Comparison of ENCODE assay signal across 13 cellular contexts in genomic region chr11:47359586-47359985, GRCh38. TPM values are rescaled to one million over a fixed set of nuclear protein-coding genes. Genes with fewer than 3 reads are reported as not detected.
DNase-seq lines count a peak whose midpoint lies in the region; ATAC-seq and TF ChIP-seq lines count a peak whose summit lies in the region.
"Had no signal": no experiment of that assay in that cellular context is flagged by ENCODE, and none has a peak within 500 bp of the region (broad histone marks: within the 10 kb centered on the region; RNA-seq: fewer than 3 reads in every experiment).

No MANE protein-coding gene starts in this region.

- H3K36me3 ChIP-seq in endodermal cell (ENCODE audit: control insufficient read depth, insufficient read depth, low read length), result no peaks in the 10 kb centered on the region
- H3K36me3 ChIP-seq in CD4-positive, alpha-beta memory T cell (ENCODE audit: insufficient read depth, low read length), result no peaks in the 10 kb centered on the region

- peaks cover 9% of the 10 kb centered on the region for H3K9me3 ChIP-seq in endodermal cell (ENCODE audit: control insufficient read depth, low read length)
- no peaks in the 10 kb centered on the region for H3K9me3 ChIP-seq in CD4-positive, alpha-beta memory T cell (ENCODE audit: control insufficient read depth in 1 of 2, low read length in 2 of 2)

- WGBS in endodermal cell (ENCODE audit: insufficient coverage in 1 of 2, insufficient read length in 1 of 2), 2 experiments, result 92% methylated on average over 6 to 17 of the region's 17 CpGs

- TF ChIP-seq CTCF in endodermal cell (conservative IDR thresholded peaks at IDR 0.05) (no peak), HFFc6 (IDR thresholded peaks at IDR 0.05) (no peak)

- no peaks in the 10 kb centered on the region for H3K27me3 ChIP-seq in endodermal cell (ENCODE audit: control insufficient read depth, insufficient read depth, low read length, poor library complexity, severe bottlenecking)
- no peaks in the 10 kb centered on the region for H3K27me3 ChIP-seq in CD4-positive, alpha-beta memory T cell (ENCODE audit: insufficient read depth, low read length)

- no peak overlapping the region for H3K9ac ChIP-seq in endodermal cell (ENCODE audit: extremely low read depth, low read length, poor library complexity, severe bottlenecking)

- ATAC-seq in activated naive CD4-positive, alpha-beta T cell treated with anti-CD3 and anti-CD28 coated beads, Interleukin-2, amount 50 U/mL, for 72 hours, result peak in 1 of 2 donors; percentile 38
- ATAC-seq in stimulated activated naive CD8-positive, alpha-beta T cell treated with anti-CD3 and anti-CD28 coated beads, Interleukin-15, amount 100 ng/mL, for 72 hours, result peak; percentile 39

- H3K9me3 Mint-ChIP-seq in activated naive CD4-positive, alpha-beta T cell treated with anti-CD3 and anti-CD28 coated beads, Interleukin-2, amount 50 U/mL, for 72 hours, result no peaks in the 10 kb centered on the region
- no peaks in the 10 kb centered on the region for H3K9me3 Mint-ChIP-seq in endodermal cell
- no peaks in the 10 kb centered on the region for H3K9me3 Mint-ChIP-seq in stimulated activated naive CD8-positive, alpha-beta T cell treated with anti-CD3 and anti-CD28 coated beads, Interleukin-15, amount 100 ng/mL, for 72 hours
- H3K9me3 Mint-ChIP-seq in CD4-positive, alpha-beta memory T cell, result no peaks in the 10 kb centered on the region
- no peaks in the 10 kb centered on the region for H3K9me3 Mint-ChIP-seq in HFFc6

- intact Hi-C loops in CD4-positive, alpha-beta memory T cell (cut with micrococcal nuclease), result no loop called here

- no peak overlapping the region for H3K27ac ChIP-seq in endodermal cell (ENCODE audit: low read depth, low read length)
- no peak overlapping the region for H3K27ac ChIP-seq in CD4-positive, alpha-beta memory T cell (ENCODE audit: low read depth, low read length)

- POLR2A ChIA-PET in CD4-positive, alpha-beta memory T cell (lab: Charles Lee; ENCODE audit: partially characterized antibody), result no interaction called here

- CTCF ChIA-PET in CD4-positive, alpha-beta memory T cell (lab: Charles Lee; ENCODE audit: partially characterized antibody), result interaction anchor here (2.2 kb wide), 1 partner anchor 14 kb away, joined by 8 read pairs; no protein-coding TSS in a partner anchor

- H3K4me1 Mint-ChIP-seq in endodermal cell (peaks cover under 1% of the 10 kb centered on the region), HFFc6 (ENCODE audit: low read depth) (no peaks in the 10 kb centered on the region)
- peaks cover 15% of the 10 kb centered on the region for H3K4me1 Mint-ChIP-seq in stimulated activated naive CD8-positive, alpha-beta T cell treated with anti-CD3 and anti-CD28 coated beads, Interleukin-15, amount 100 ng/mL, for 72 hours
- peaks cover 2 to 5% (median 4%) of the 10 kb centered on the region in 4 donors for H3K4me1 Mint-ChIP-seq in CD4-positive, alpha-beta memory T cell

- no peak overlapping the region for H3K4me3 ChIP-seq in endodermal cell (ENCODE audit: low read length)
- no peak overlapping the region for H3K4me3 ChIP-seq in CD4-positive, alpha-beta memory T cell (ENCODE audit: low read length in 2 of 2)

- H3K36me3 Mint-ChIP-seq in activated naive CD4-positive, alpha-beta T cell treated with anti-CD3 and anti-CD28 coated beads, Interleukin-2, amount 50 U/mL, for 72 hours, result no peaks in the 10 kb centered on the region
- H3K36me3 Mint-ChIP-seq in endodermal cell (ENCODE audit: low read depth) (no peaks in the 10 kb centered on the region), HFFc6 (ENCODE audit: low read depth) (no peaks in the 10 kb centered on the region)
- no peaks in the 10 kb centered on the region for H3K36me3 Mint-ChIP-seq in CD4-positive, alpha-beta memory T cell

- no peak for DNase-seq in activated naive CD4-positive, alpha-beta T cell treated with anti-CD3 and anti-CD28 coated beads, Interleukin-2, amount 50 U/mL, for 72 hours (ENCODE audit: low spot score in 2 of 2)
- no peak for DNase-seq in activated naive CD4-positive, alpha-beta T cell treated with anti-CD3 and anti-CD28 coated beads, Interleukin-2, amount 50 U/mL, for 16 hours
- DNase-seq in NOMO-1 treated with dmso at 0.1 percent for 144 hours (lab: John Stamatoyannopoulos, UW; ENCODE audit: unreplicated experiment), result peak; percentile 62
- DNase-seq in endodermal cell, result no peak
- DNase-seq in stimulated activated naive CD8-positive, alpha-beta T cell treated with anti-CD3 and anti-CD28 coated beads, Interleukin-15, amount 100 ng/mL, for 72 hours, result no peak
- DNase-seq in CD4-positive, alpha-beta memory T cell, result no peak
- DNase-seq in HFFc6, result no peak
- DNase-seq in NCI-H1930 (lab: John Stamatoyannopoulos, UW), result no peak
- DNase-seq: NCI-H1694, NCI-H510A treated with DMSO at 0.1 percent for 48 hours, RPMI8226 had no signal

- H3K4me3 Mint-ChIP-seq in endodermal cell, result no peak overlapping the region
- no peak overlapping the region for H3K4me3 Mint-ChIP-seq in stimulated activated naive CD8-positive, alpha-beta T cell treated with anti-CD3 and anti-CD28 coated beads, Interleukin-15, amount 100 ng/mL, for 72 hours
- H3K4me3 Mint-ChIP-seq in CD4-positive, alpha-beta memory T cell, result peak overlapping the region in 1 of 8 donors; percentile 26
- H3K4me3 Mint-ChIP-seq in HFFc6, result no peak overlapping the region

- H3K27me3 Mint-ChIP-seq in endodermal cell (ENCODE audit: insufficient read depth) (no peaks in the 10 kb centered on the region), HFFc6 (ENCODE audit: insufficient read depth) (peaks cover 3% of the 10 kb centered on the region; the same call in 1 of the 2 replicates)
- H3K27me3 Mint-ChIP-seq in stimulated activated naive CD8-positive, alpha-beta T cell treated with anti-CD3 and anti-CD28 coated beads, Interleukin-15, amount 100 ng/mL, for 72 hours, result no peaks in the 10 kb centered on the region
- peaks cover 0 to 3% of the 10 kb centered on the region in 2 donors for H3K27me3 Mint-ChIP-seq in CD4-positive, alpha-beta memory T cell
- H3K27me3 Mint-ChIP-seq: progenitor cell of endocrine pancreas had no signal

- H3K27ac Mint-ChIP-seq in activated naive CD4-positive, alpha-beta T cell treated with anti-CD3 and anti-CD28 coated beads, Interleukin-2, amount 50 U/mL, for 72 hours, result peak overlapping the region; percentile 50 to 75
- H3K27ac Mint-ChIP-seq in endodermal cell, result peak overlapping the region; percentile 7
- H3K27ac Mint-ChIP-seq in stimulated activated naive CD8-positive, alpha-beta T cell treated with anti-CD3 and anti-CD28 coated beads, Interleukin-15, amount 100 ng/mL, for 72 hours, result peak overlapping the region in 1 of 2 donors; percentile 72
- no peak overlapping the region for H3K27ac Mint-ChIP-seq in CD4-positive, alpha-beta memory T cell
- H3K27ac Mint-ChIP-seq in HFFc6, result no peak overlapping the region
- H3K27ac Mint-ChIP-seq: progenitor cell of endocrine pancreas had no signal

- no peaks in the 10 kb centered on the region for H3K4me1 ChIP-seq in endodermal cell (ENCODE audit: control insufficient read depth, insufficient read depth, low read length)
- H3K4me1 ChIP-seq in CD4-positive, alpha-beta memory T cell (ENCODE audit: insufficient read depth, low read length), result peaks cover 4% of the 10 kb centered on the region

RNA-seq across cellular contexts. Expression of gene MYBPC3, which starts 7.1 kb away (rescaled TPM):
- not detected for total RNA-seq in activated naive CD4-positive, alpha-beta T cell treated with anti-CD3 and anti-CD28 coated beads, Interleukin-2, amount 50 U/mL, for 72 hours
- total RNA-seq in endodermal cell, result under 1 TPM in 1 of 2 donors, not detected in 1; 0.07 TPM
- not detected for polyA plus RNA-seq in endodermal cell (2013, experiment 1 of 2)
- polyA plus RNA-seq in endodermal cell (2013, experiment 2 of 2), result not detected
- not detected for total RNA-seq in CD4-positive, alpha-beta memory T cell
- polyA plus RNA-seq in CD4-positive, alpha-beta memory T cell, result not detected
- total RNA-seq in HFFc6 (2021; fragmentation: NEBNext Ultra II Directional; extraction: Animal tissue kit (Norgen Biotek cat#: 25700)), result not detected
- total RNA-seq: urinary bladder had no signal

RNA-seq across cellular contexts. Expression of gene SPI1, which starts 18.8 kb away (rescaled TPM):
- total RNA-seq in activated naive CD4-positive, alpha-beta T cell treated with anti-CD3 and anti-CD28 coated beads, Interleukin-2, amount 50 U/mL, for 72 hours, result under 1 TPM in 1 of 2 donors, not detected in 1; 0.20 TPM
- not detected for total RNA-seq in endodermal cell
- not detected for polyA plus RNA-seq in endodermal cell (2013, experiment 1 of 2)
- 0.25 TPM for polyA plus RNA-seq in endodermal cell (2013, experiment 2 of 2)
- total RNA-seq in CD4-positive, alpha-beta memory T cell, result 1 to 10 TPM; 4.8 to 5.0 TPM
- under 1 TPM in 1 of 2 donors, not detected in 1; 0.28 TPM for polyA plus RNA-seq in CD4-positive, alpha-beta memory T cell
- total RNA-seq in HFFc6 (2021; fragmentation: NEBNext Ultra II Directional; extraction: Animal tissue kit (Norgen Biotek cat#: 25700)), result not detected
- total RNA-seq: progenitor cell of endocrine pancreas had no signal

RNA-seq across cellular contexts. Expression of gene SLC39A13, which starts 48.8 kb away (rescaled TPM):
- 10 to 100 TPM; 11.9 to 15.2 TPM for total RNA-seq in activated naive CD4-positive, alpha-beta T cell treated with anti-CD3 and anti-CD28 coated beads, Interleukin-2, amount 50 U/mL, for 72 hours
- total RNA-seq in endodermal cell, result 10 to 100 TPM; 34.7 to 40.4 TPM
- polyA plus RNA-seq in endodermal cell (2013, experiment 1 of 2), result 38.8 TPM
- 31.4 TPM for polyA plus RNA-seq in endodermal cell (2013, experiment 2 of 2)
- total RNA-seq in CD4-positive, alpha-beta memory T cell, result 10 to 100 TPM; 63.6 to 68.3 TPM
- polyA plus RNA-seq in CD4-positive, alpha-beta memory T cell, result 10 to 100 TPM; 22.3 to 33.6 TPM
- total RNA-seq in HFFc6 (2021; fragmentation: NEBNext Ultra II Directional; extraction: Animal tissue kit (Norgen Biotek cat#: 25700)), result 100 to 1,000 TPM in 2 of 6 experiments, 10 to 100 TPM in 4; 78.2 to 126 (median 86.4) TPM

Comparison
In these comparisons a context has a peak if more than half of its experiments do, and no peak if none do; other contexts are left out.
1. H3K27ac Mint-ChIP-seq: peak in activated naive CD4-positive, alpha-beta T cell treated with anti-CD3 and anti-CD28 coated beads, Interleukin-2, amount 50 U/mL, for 72 hours (2 of 2) and endodermal cell (single experiment); none in CD4-positive, alpha-beta memory T cell (0 of 7) and HFFc6 (single experiment).
2. RNA of gene SPI1, which starts 18.8 kb away (total RNA-seq): 4.8 to 5.0 TPM in CD4-positive, alpha-beta memory T cell; 0.20 TPM in activated naive CD4-positive, alpha-beta T cell treated with anti-CD3 and anti-CD28 coated beads, Interleukin-2, amount 50 U/mL, for 72 hours, not detected in endodermal cell and not detected in HFFc6; every median in the first group is over 4 times any median in the second.